In the genomic region with DNA sequence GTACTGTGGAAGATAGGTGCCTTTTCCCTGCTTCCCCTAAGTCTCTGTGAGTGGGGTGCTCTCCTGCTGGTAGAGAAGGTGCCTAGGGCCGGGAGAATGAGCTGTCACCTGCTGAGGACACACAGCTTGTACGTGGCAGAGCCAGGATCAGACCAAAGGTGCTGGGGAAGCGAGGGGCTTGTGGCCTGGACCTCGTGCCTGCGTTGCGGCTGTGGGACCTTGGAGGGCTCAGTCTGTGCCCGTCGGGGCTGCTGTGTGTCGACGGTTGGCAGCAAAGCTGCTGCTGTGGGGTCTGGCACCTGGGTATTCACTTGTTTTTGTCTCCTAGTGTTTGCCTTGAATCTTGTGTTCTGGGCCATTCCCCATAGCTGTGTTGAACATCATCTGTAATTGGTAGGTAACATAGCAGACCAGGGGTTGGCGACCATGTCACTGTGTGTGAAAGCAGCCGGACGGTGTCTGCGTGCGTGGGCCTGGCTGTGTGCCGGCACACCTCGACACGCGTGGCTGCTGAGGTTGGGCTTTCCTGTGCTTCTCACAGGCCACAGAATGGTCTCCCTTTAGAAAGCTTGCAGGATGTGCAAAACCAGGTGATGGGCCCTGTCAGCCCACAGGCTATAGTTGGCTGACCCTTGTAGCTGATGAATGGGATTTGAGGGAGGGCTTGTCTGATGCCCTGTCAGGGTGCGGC, we compare ENCODE assay signal across 29 cellular contexts. TPM values are rescaled to one million over a fixed set of nuclear protein-coding genes. Genes with fewer than 3 reads are reported as not detected.
A peak's percentile ranks its signal among the peaks of the same experiment; 100 is the strongest.
DNase-seq lines count a peak whose midpoint lies in the region; ATAC-seq, FAIRE-seq and TF ChIP-seq lines count a peak whose summit lies in the region.
"Had no signal": no experiment of that assay in that cellular context is flagged by ENCODE, and none has a peak within 500 bp of the region (broad histone marks: within the 10 kb centered on the region; RNA-seq: fewer than 3 reads in every experiment).

No MANE protein-coding gene starts in this region.

- H3K9me3 Mint-ChIP-seq in IgD-negative memory B cell, result no peaks in the 10 kb centered on the region
- H3K9me3 Mint-ChIP-seq in effector memory CD8-positive, alpha-beta T cell, result no peaks in the 10 kb centered on the region
- H3K9me3 Mint-ChIP-seq in stimulated activated effector memory CD8-positive, alpha-beta T cell treated with anti-CD3 and anti-CD28 coated beads, Interleukin-12 subunit alpha, Interleukin-12 subunit beta, amount 100 ng/mL, for 72 hours, result no peaks in the 10 kb centered on the region
- H3K9me3 Mint-ChIP-seq: CD8-positive, alpha-beta T cell had no signal

- TF ChIP-seq EP300 in HepG2 (IDR thresholded peaks at IDR 0.05; ENCODE audit: low read depth in 2 of 2, low read length in 2 of 2) (no peak), HepG2 (CRISPR knock-in tag; IDR thresholded peaks at IDR 0.05; ENCODE audit: borderline replicate concordance) (no peak)

- no peak overlapping the region for H3K4me3 ChIP-seq in HepG2 (replicated peaks in 1 of 3; ENCODE audit: insufficient read depth in 1 of 3, low read depth in 2 of 3, low read length in 3 of 3)
- no peak overlapping the region for H3K4me3 ChIP-seq in right lobe of liver
- H3K4me3 ChIP-seq: A549, PC-9 had no signal

- CTCF ChIA-PET in HepG2 (lab: Yijun Ruan, JAX; ENCODE audit: low intra/inter-chr PET ratio, low total read pairs), result no interaction called here

- TF ChIP-seq CTCF in HepG2 (CRISPR knock-in tag; IDR thresholded peaks at IDR 0.05), result no peak
- no peak for TF ChIP-seq CTCF in right lobe of liver (IDR thresholded peaks at IDR 0.05)

- peaks cover 2% of the 10 kb centered on the region for H3K36me3 Mint-ChIP-seq in IgD-negative memory B cell
- H3K36me3 Mint-ChIP-seq in effector memory CD8-positive, alpha-beta T cell (ENCODE audit: insufficient read depth), result peaks cover 88% of the 10 kb centered on the region
- peaks cover 100% of the 10 kb centered on the region for H3K36me3 Mint-ChIP-seq in stimulated activated effector memory CD8-positive, alpha-beta T cell treated with anti-CD3 and anti-CD28 coated beads, Interleukin-12 subunit alpha, Interleukin-12 subunit beta, amount 100 ng/mL, for 72 hours

- H3K4me2 ChIP-seq in HepG2 (ENCODE audit: low read depth, low read length), result no peak overlapping the region
- H3K4me2 ChIP-seq: A549, KMS-11, PC-9 had no signal

- H3K36me3 ChIP-seq in HepG2 (replicated peaks in 1 of 2; ENCODE audit: control insufficient read depth in 1 of 2, insufficient read depth in 2 of 2, low read length in 2 of 2), result peaks cover 57 to 90% of the 10 kb centered on the region in 2 experiments
- peaks cover 5 to 82% (median 32%) of the 10 kb centered on the region in 4 donors for H3K36me3 ChIP-seq in right lobe of liver

- no peak overlapping the region for H3K27ac ChIP-seq in HepG2 (ENCODE audit: extremely low read length, insufficient read depth, low read length)
- H3K27ac ChIP-seq in right lobe of liver, result no peak overlapping the region
- H3K27ac ChIP-seq: A549, KMS-11, PC-9, RWPE1 had no signal

- FAIRE-seq in HepG2 (lab: Jason Lieb, UNC), result no peak
- no peak for FAIRE-seq in GM12892 (lab: Jason Lieb, UNC)
- FAIRE-seq: A549, GM18507, H54, HTR-8/SVneo had no signal

- ATAC-seq in HepG2, result no peak
- no peak for ATAC-seq in right lobe of liver
- no peak for ATAC-seq in effector memory CD8-positive, alpha-beta T cell (replicated peaks)
- no peak for ATAC-seq in stimulated activated effector memory CD8-positive, alpha-beta T cell treated with anti-CD3 and anti-CD28 coated beads, Interleukin-12 subunit alpha, Interleukin-12 subunit beta, amount 100 ng/mL, for 72 hours
- no peak for ATAC-seq in GM19455 (IDR thresholded peaks at IDR 0.05; ENCODE audit: unreplicated experiment)
- ATAC-seq: A549; CD8-positive, alpha-beta T cell had no signal

- no peaks in the 10 kb centered on the region for H3K27me3 Mint-ChIP-seq in IgD-negative memory B cell
- no peaks in the 10 kb centered on the region for H3K27me3 Mint-ChIP-seq in effector memory CD8-positive, alpha-beta T cell

- TF ChIP-seq RAD21 in HepG2 (CRISPR knock-in tag; IDR thresholded peaks at IDR 0.05), result no peak

- peaks cover 54% of the 10 kb centered on the region for H3K79me2 ChIP-seq in HepG2 (ENCODE audit: insufficient read depth, low read length)

- in situ Hi-C loops in HepG2 (cut with HindIII; ENCODE audit: extremely low pct_ligation_motif_present, low pct_unique_long_range_greater_than_20kb), result no loop called here

- peaks cover 18% of the 10 kb centered on the region for H3K4me1 ChIP-seq in HepG2 (ENCODE audit: insufficient read depth, low read length)
- no peaks in the 10 kb centered on the region for H3K4me1 ChIP-seq in right lobe of liver

- H3K4me3 Mint-ChIP-seq in IgD-negative memory B cell, result no peak overlapping the region
- H3K4me3 Mint-ChIP-seq in effector memory CD8-positive, alpha-beta T cell, result peak overlapping the region in 1 of 2 donors; percentile 37
- H3K4me3 Mint-ChIP-seq in stimulated activated effector memory CD8-positive, alpha-beta T cell treated with anti-CD3 and anti-CD28 coated beads, Interleukin-12 subunit alpha, Interleukin-12 subunit beta, amount 100 ng/mL, for 72 hours, result no peak overlapping the region
- H3K4me3 Mint-ChIP-seq: CD8-positive, alpha-beta T cell had no signal

- no peak overlapping the region for H2AFZ ChIP-seq in HepG2 (ENCODE audit: low read length)
- H2AFZ ChIP-seq: PC-9 had no signal

- H3K27ac Mint-ChIP-seq in IgD-negative memory B cell, result peak overlapping the region in 2 of 3 donors; percentile 23 to 37
- H3K27ac Mint-ChIP-seq in effector memory CD8-positive, alpha-beta T cell, result peak overlapping the region; percentile 38 to 66
- H3K27ac Mint-ChIP-seq in stimulated activated effector memory CD8-positive, alpha-beta T cell treated with anti-CD3 and anti-CD28 coated beads, Interleukin-12 subunit alpha, Interleukin-12 subunit beta, amount 100 ng/mL, for 72 hours, result peak overlapping the region; percentile 78
- H3K27ac Mint-ChIP-seq: CD8-positive, alpha-beta T cell had no signal

- peaks cover 7 to 15% (median 11%) of the 10 kb centered on the region in 3 donors for H3K4me1 Mint-ChIP-seq in IgD-negative memory B cell
- peaks cover 29 to 42% of the 10 kb centered on the region in 2 donors for H3K4me1 Mint-ChIP-seq in effector memory CD8-positive, alpha-beta T cell (ENCODE audit: low read depth in 2 of 2)
- H3K4me1 Mint-ChIP-seq in stimulated activated effector memory CD8-positive, alpha-beta T cell treated with anti-CD3 and anti-CD28 coated beads, Interleukin-12 subunit alpha, Interleukin-12 subunit beta, amount 100 ng/mL, for 72 hours, result peaks cover 53% of the 10 kb centered on the region

- POLR2A ChIA-PET in HepG2 (lab: Yijun Ruan, JAX), result no interaction called here

- intact Hi-C loops in HepG2 (cut with micrococcal nuclease; ENCODE audit: unreplicated experiment) (no loop called here), right lobe of liver (cut with DNase I) (no loop called here)

- H3K9ac ChIP-seq in HepG2 (ENCODE audit: insufficient read depth, low read depth, low read length), result no peak overlapping the region
- H3K9ac ChIP-seq: KMS-11 had no signal

- no peaks in the 10 kb centered on the region for H3K9me3 ChIP-seq in HepG2 (ENCODE audit: low read length)
- no peaks in the 10 kb centered on the region for H3K9me3 ChIP-seq in right lobe of liver
- H3K9me3 ChIP-seq: A549, Caco-2 had no signal

- H3K27me3 ChIP-seq in HepG2 (ENCODE audit: control insufficient read depth in 1 of 2, insufficient read depth in 2 of 2, low read length in 2 of 2) (no peaks in the 10 kb centered on the region), right lobe of liver (no peaks in the 10 kb centered on the region)

- DNase-seq in HepG2 (ENCODE audit: low spot score), result no peak
- DNase-seq in right lobe of liver, result no peak
- no peak for DNase-seq in effector memory CD8-positive, alpha-beta T cell
- no peak for DNase-seq in stimulated activated effector memory CD8-positive, alpha-beta T cell treated with anti-CD3 and anti-CD28 coated beads, Interleukin-12 subunit alpha, Interleukin-12 subunit beta, amount 100 ng/mL, for 72 hours (ENCODE audit: low spot score in 2 of 2)
- DNase-seq in GM12892 (ENCODE audit: insufficient read length), result no peak
- DNase-seq: AML-193; C1 segment of cervical spinal cord; Caco-2; CD8-positive, alpha-beta T cell; DMS 273 treated with DMSO at 0.1 percent for 48 hours; DMS79; EL; GDM1; MM.1S; NCI-H2029; NCI-H446 treated with DMSO at 0.1 percent for 48 hours; NCI-H526; NCI-H82; NK-92 treated with Interleukin-12 subunit alpha and Interleukin-12 subunit beta, amount 100 ng/mL, for 24 hours; PC-9; SHP77 had no signal

- peaks cover 44% of the 10 kb centered on the region for H4K20me1 ChIP-seq in HepG2 (ENCODE audit: insufficient read depth, low read length)

- TF ChIP-seq POLR2A in HepG2 (IDR thresholded peaks at IDR 0.05; ENCODE audit: insufficient read depth in 1 of 2, low read depth in 2 of 2, low read length in 2 of 2) (no peak), right lobe of liver (IDR thresholded peaks at IDR 0.05) (no peak), GM12892 (IDR thresholded peaks at IDR 0.05; ENCODE audit: low read depth, low read length) (no peak; the same call in 1 of the 2 replicates)

- BruUV-seq in HepG2 (replicated peaks; lab: Mats Ljungman, UMichigan), result no TSS peak

- 98% methylated on average over 14 of the region's 20 CpGs for WGBS in HepG2 (ENCODE audit: low lambda C conversion rate)
- WGBS in right lobe of liver (ENCODE audit: insufficient coverage, low coverage, low lambda C conversion rate, missing lambda C conversion rate), result no CpG with 5 or more reads among the region's 20 CpGs

RNA-seq across cellular contexts. Expression of gene U2AF2, which starts 9.2 kb away (rescaled TPM):
- 124 and 127 TPM in 2 replicates for total RNA-seq in HepG2 (2016; rRNA removed; fragmentation: Illumina TruSeq; extraction: Trizol)
- 22.0 and 23.9 TPM in 2 replicates for total RNA-seq in HepG2 (2016; cell fraction: cytosol; rRNA removed; fragmentation: Illumina TruSeq; extraction: Trizol; ENCODE audit: low read depth)
- total RNA-seq in HepG2 (2016; cell fraction: insoluble cytoplasmic fraction; rRNA removed; fragmentation: Illumina TruSeq; extraction: Trizol), result 117 and 129 TPM in 2 replicates
- 34.1 and 39.9 TPM in 2 replicates for total RNA-seq in HepG2 (2016; cell fraction: membrane; rRNA removed; fragmentation: Illumina TruSeq; extraction: Trizol)
- 67.4 and 78.0 TPM in 2 replicates for total RNA-seq in HepG2 (2016; cell fraction: nucleus; rRNA removed; fragmentation: Illumina TruSeq; extraction: Trizol)
- polyA plus RNA-seq in HepG2 (2011; rRNA removed), result 84.3 and 116 TPM in 2 replicates
- polyA plus RNA-seq in HepG2 (2011; cell fraction: cytosol; rRNA removed), result 64.9 and 87.3 TPM in 2 replicates
- 388 and 484 TPM in 2 replicates for polyA plus RNA-seq in HepG2 (2011; cell fraction: nucleus; rRNA removed)
- polyA plus RNA-seq in HepG2 (2012), result 86.8 and 111 TPM in 2 replicates
- 10.3 TPM in 2 replicates for polyA plus RNA-seq in HepG2 (2016; cell fraction: cytosol; fragmentation: Illumina TruSeq; extraction: Trizol; ENCODE audit: low read depth)
- polyA plus RNA-seq in HepG2 (2016; cell fraction: insoluble cytoplasmic fraction; fragmentation: Illumina TruSeq; extraction: Trizol; ENCODE audit: low read depth), result 146 and 162 TPM in 2 replicates
- 21.2 and 21.5 TPM in 2 replicates for polyA plus RNA-seq in HepG2 (2016; cell fraction: membrane; fragmentation: Illumina TruSeq; extraction: Trizol; ENCODE audit: low read depth)
- polyA plus RNA-seq in HepG2 (2016; cell fraction: nucleus; fragmentation: Illumina TruSeq; extraction: Trizol; ENCODE audit: insufficient read depth, low read depth), result 178 and 182 TPM in 2 replicates
- polyA minus RNA-seq in HepG2 (2011; rRNA and poly(A)+ RNA removed; ENCODE audit: low replicate concordance), result 124 and 144 TPM in 2 replicates
- 41.7 and 55.9 TPM in 2 replicates for polyA minus RNA-seq in HepG2 (2011; cell fraction: cytosol; rRNA and poly(A)+ RNA removed)
- polyA minus RNA-seq in HepG2 (2011; cell fraction: nucleus; rRNA and poly(A)+ RNA removed), result 60.4 and 76.0 TPM in 2 replicates
- total RNA-seq in right lobe of liver, result 10 to 100 TPM; 55.1 to 75.6 (median 63.5) TPM
- 14.2 TPM for polyA plus RNA-seq in IgD-negative memory B cell
- 137 TPM for polyA plus RNA-seq in GM12892 (2012; ENCODE audit: missing spikeins)

RNA-seq across cellular contexts. Expression of gene EPN1, which starts 11.0 kb away (rescaled TPM):
- total RNA-seq in HepG2 (2016; rRNA removed; fragmentation: Illumina TruSeq; extraction: Trizol), result 28.9 and 32.6 TPM in 2 replicates
- total RNA-seq in HepG2 (2016; cell fraction: cytosol; rRNA removed; fragmentation: Illumina TruSeq; extraction: Trizol; ENCODE audit: low read depth), result 52.8 and 53.7 TPM in 2 replicates
- 25.9 and 29.9 TPM in 2 replicates for total RNA-seq in HepG2 (2016; cell fraction: insoluble cytoplasmic fraction; rRNA removed; fragmentation: Illumina TruSeq; extraction: Trizol)
- total RNA-seq in HepG2 (2016; cell fraction: membrane; rRNA removed; fragmentation: Illumina TruSeq; extraction: Trizol), result 128 and 129 TPM in 2 replicates
- 16.4 and 20.8 TPM in 2 replicates for total RNA-seq in HepG2 (2016; cell fraction: nucleus; rRNA removed; fragmentation: Illumina TruSeq; extraction: Trizol)
- polyA plus RNA-seq in HepG2 (2011; rRNA removed), result 31.7 and 43.7 TPM in 2 replicates
- 46.0 and 71.9 TPM in 2 replicates for polyA plus RNA-seq in HepG2 (2011; cell fraction: cytosol; rRNA removed)
- polyA plus RNA-seq in HepG2 (2011; cell fraction: nucleus; rRNA removed), result 59.6 and 61.3 TPM in 2 replicates
- 69.9 and 79.8 TPM in 2 replicates for polyA plus RNA-seq in HepG2 (2012)
- 193 and 205 TPM in 2 replicates for polyA plus RNA-seq in HepG2 (2016; cell fraction: cytosol; fragmentation: Illumina TruSeq; extraction: Trizol; ENCODE audit: low read depth)
- 64.3 and 84.2 TPM in 2 replicates for polyA plus RNA-seq in HepG2 (2016; cell fraction: insoluble cytoplasmic fraction; fragmentation: Illumina TruSeq; extraction: Trizol; ENCODE audit: low read depth)
- polyA plus RNA-seq in HepG2 (2016; cell fraction: membrane; fragmentation: Illumina TruSeq; extraction: Trizol; ENCODE audit: low read depth), result 245 and 288 TPM in 2 replicates
- 57.0 and 57.7 TPM in 2 replicates for polyA plus RNA-seq in HepG2 (2016; cell fraction: nucleus; fragmentation: Illumina TruSeq; extraction: Trizol; ENCODE audit: insufficient read depth, low read depth)
- polyA minus RNA-seq in HepG2 (2011; rRNA and poly(A)+ RNA removed; ENCODE audit: low replicate concordance), result 37.6 and 70.9 TPM in 2 replicates
- polyA minus RNA-seq in HepG2 (2011; cell fraction: cytosol; rRNA and poly(A)+ RNA removed), result 66.7 and 69.6 TPM in 2 replicates
- 14.3 and 14.4 TPM in 2 replicates for polyA minus RNA-seq in HepG2 (2011; cell fraction: nucleus; rRNA and poly(A)+ RNA removed)
- total RNA-seq in right lobe of liver, result 100 to 1,000 TPM in 5 of 6 experiments, 10 to 100 TPM in 1; 88.9 to 162 (median 107) TPM
- 29.9 TPM for polyA plus RNA-seq in IgD-negative memory B cell
- 5.9 TPM for polyA plus RNA-seq in GM12892 (2012; ENCODE audit: missing spikeins)

RNA-seq across cellular contexts. Expression of gene CCDC106, which starts 16.0 kb away (rescaled TPM):
- total RNA-seq in HepG2 (2016; rRNA removed; fragmentation: Illumina TruSeq; extraction: Trizol), result 7.0 and 8.8 TPM in 2 replicates
- 10.8 and 12.3 TPM in 2 replicates for total RNA-seq in HepG2 (2016; cell fraction: cytosol; rRNA removed; fragmentation: Illumina TruSeq; extraction: Trizol; ENCODE audit: low read depth)
- 4.5 and 9.6 TPM in 2 replicates for total RNA-seq in HepG2 (2016; cell fraction: insoluble cytoplasmic fraction; rRNA removed; fragmentation: Illumina TruSeq; extraction: Trizol)
- 15.2 and 19.5 TPM in 2 replicates for total RNA-seq in HepG2 (2016; cell fraction: membrane; rRNA removed; fragmentation: Illumina TruSeq; extraction: Trizol)
- 4.3 and 4.4 TPM in 2 replicates for total RNA-seq in HepG2 (2016; cell fraction: nucleus; rRNA removed; fragmentation: Illumina TruSeq; extraction: Trizol)
- 4.7 and 6.2 TPM in 2 replicates for polyA plus RNA-seq in HepG2 (2011; rRNA removed)
- polyA plus RNA-seq in HepG2 (2011; cell fraction: cytosol; rRNA removed), result 3.2 and 6.1 TPM in 2 replicates
- 12.9 and 13.3 TPM in 2 replicates for polyA plus RNA-seq in HepG2 (2011; cell fraction: nucleus; rRNA removed)
- polyA plus RNA-seq in HepG2 (2012), result 4.6 and 4.9 TPM in 2 replicates
- polyA plus RNA-seq in HepG2 (2016; cell fraction: cytosol; fragmentation: Illumina TruSeq; extraction: Trizol; ENCODE audit: low read depth), result 17.8 and 22.3 TPM in 2 replicates
- 10.6 and 16.4 TPM in 2 replicates for polyA plus RNA-seq in HepG2 (2016; cell fraction: insoluble cytoplasmic fraction; fragmentation: Illumina TruSeq; extraction: Trizol; ENCODE audit: low read depth)
- polyA plus RNA-seq in HepG2 (2016; cell fraction: membrane; fragmentation: Illumina TruSeq; extraction: Trizol; ENCODE audit: low read depth), result 23.8 and 25.2 TPM in 2 replicates
- 20.2 and 22.7 TPM in 2 replicates for polyA plus RNA-seq in HepG2 (2016; cell fraction: nucleus; fragmentation: Illumina TruSeq; extraction: Trizol; ENCODE audit: insufficient read depth, low read depth)
- 4.4 and 6.2 TPM in 2 replicates for polyA minus RNA-seq in HepG2 (2011; rRNA and poly(A)+ RNA removed; ENCODE audit: low replicate concordance)
- 1.8 and 3.4 TPM in 2 replicates for polyA minus RNA-seq in HepG2 (2011; cell fraction: cytosol; rRNA and poly(A)+ RNA removed)
- 2.2 and 3.9 TPM in 2 replicates for polyA minus RNA-seq in HepG2 (2011; cell fraction: nucleus; rRNA and poly(A)+ RNA removed)
- 10 to 100 TPM in 3 of 6 experiments, 1 to 10 TPM in 3; 6.1 to 19.7 (median 9.8) TPM for total RNA-seq in right lobe of liver
- polyA plus RNA-seq in IgD-negative memory B cell, result 16.0 TPM
- polyA plus RNA-seq in GM12892 (2012; ENCODE audit: missing spikeins), result 20.1 TPM

RNA-seq across cellular contexts. Expression of gene ZNF581, which starts 20.5 kb away (rescaled TPM):
- 18.4 and 19.6 TPM in 2 replicates for total RNA-seq in HepG2 (2016; rRNA removed; fragmentation: Illumina TruSeq; extraction: Trizol)
- 34.0 and 35.7 TPM in 2 replicates for total RNA-seq in HepG2 (2016; cell fraction: cytosol; rRNA removed; fragmentation: Illumina TruSeq; extraction: Trizol; ENCODE audit: low read depth)
- 17.7 and 20.9 TPM in 2 replicates for total RNA-seq in HepG2 (2016; cell fraction: insoluble cytoplasmic fraction; rRNA removed; fragmentation: Illumina TruSeq; extraction: Trizol)
- total RNA-seq in HepG2 (2016; cell fraction: membrane; rRNA removed; fragmentation: Illumina TruSeq; extraction: Trizol), result 38.4 and 42.1 TPM in 2 replicates
- 10.8 and 12.4 TPM in 2 replicates for total RNA-seq in HepG2 (2016; cell fraction: nucleus; rRNA removed; fragmentation: Illumina TruSeq; extraction: Trizol)
- 49.5 and 52.6 TPM in 2 replicates for polyA plus RNA-seq in HepG2 (2011; rRNA removed)
- 38.8 and 63.7 TPM in 2 replicates for polyA plus RNA-seq in HepG2 (2011; cell fraction: cytosol; rRNA removed)
- 31.7 and 33.0 TPM in 2 replicates for polyA plus RNA-seq in HepG2 (2011; cell fraction: nucleus; rRNA removed)
- polyA plus RNA-seq in HepG2 (2012), result 36.3 and 55.4 TPM in 2 replicates
- 26.5 and 29.6 TPM in 2 replicates for polyA plus RNA-seq in HepG2 (2016; cell fraction: cytosol; fragmentation: Illumina TruSeq; extraction: Trizol; ENCODE audit: low read depth)
- polyA plus RNA-seq in HepG2 (2016; cell fraction: insoluble cytoplasmic fraction; fragmentation: Illumina TruSeq; extraction: Trizol; ENCODE audit: low read depth), result 17.0 and 19.4 TPM in 2 replicates
- polyA plus RNA-seq in HepG2 (2016; cell fraction: membrane; fragmentation: Illumina TruSeq; extraction: Trizol; ENCODE audit: low read depth), result 31.3 and 37.7 TPM in 2 replicates
- 21.8 and 23.7 TPM in 2 replicates for polyA plus RNA-seq in HepG2 (2016; cell fraction: nucleus; fragmentation: Illumina TruSeq; extraction: Trizol; ENCODE audit: insufficient read depth, low read depth)
- polyA minus RNA-seq in HepG2 (2011; rRNA and poly(A)+ RNA removed; ENCODE audit: low replicate concordance), result 18.8 and 71.6 TPM in 2 replicates
- polyA minus RNA-seq in HepG2 (2011; cell fraction: cytosol; rRNA and poly(A)+ RNA removed), result 32.7 and 49.8 TPM in 2 replicates
- polyA minus RNA-seq in HepG2 (2011; cell fraction: nucleus; rRNA and poly(A)+ RNA removed), result 8.4 and 9.6 TPM in 2 replicates
- 1 to 10 TPM; 2.7 to 7.3 (median 5.1) TPM for total RNA-seq in right lobe of liver
- polyA plus RNA-seq in IgD-negative memory B cell, result 79.3 TPM
- polyA plus RNA-seq in GM12892 (2012; ENCODE audit: missing spikeins), result 27.0 TPM

RNA-seq across cellular contexts. Expression of gene ZNF580, which starts 23.2 kb away (rescaled TPM):
- total RNA-seq in HepG2 (2016; rRNA removed; fragmentation: Illumina TruSeq; extraction: Trizol) (3.0 and 4.4 TPM in 2 replicates), right lobe of liver (10 to 100 TPM in 1 of 6 experiments, 1 to 10 TPM in 5; 5.4 to 11.6 (median 6.5) TPM)
- 4.9 and 7.2 TPM in 2 replicates for total RNA-seq in HepG2 (2016; cell fraction: cytosol; rRNA removed; fragmentation: Illumina TruSeq; extraction: Trizol; ENCODE audit: low read depth)
- total RNA-seq in HepG2 (2016; cell fraction: insoluble cytoplasmic fraction; rRNA removed; fragmentation: Illumina TruSeq; extraction: Trizol), result 1.4 and 3.8 TPM in 2 replicates
- 6.2 and 8.6 TPM in 2 replicates for total RNA-seq in HepG2 (2016; cell fraction: membrane; rRNA removed; fragmentation: Illumina TruSeq; extraction: Trizol)
- total RNA-seq in HepG2 (2016; cell fraction: nucleus; rRNA removed; fragmentation: Illumina TruSeq; extraction: Trizol), result 3.4 and 4.3 TPM in 2 replicates
- polyA plus RNA-seq in HepG2 (2011; rRNA removed) (6.0 and 7.0 TPM in 2 replicates), IgD-negative memory B cell (38.4 TPM)
- polyA plus RNA-seq in HepG2 (2011; cell fraction: cytosol; rRNA removed), result 4.7 and 7.3 TPM in 2 replicates
- polyA plus RNA-seq in HepG2 (2011; cell fraction: nucleus; rRNA removed), result 27.6 and 35.1 TPM in 2 replicates
- polyA plus RNA-seq in HepG2 (2012), result 18.9 and 26.2 TPM in 2 replicates
- 32.0 and 36.6 TPM in 2 replicates for polyA plus RNA-seq in HepG2 (2016; cell fraction: cytosol; fragmentation: Illumina TruSeq; extraction: Trizol; ENCODE audit: low read depth)
- polyA plus RNA-seq in HepG2 (2016; cell fraction: insoluble cytoplasmic fraction; fragmentation: Illumina TruSeq; extraction: Trizol; ENCODE audit: low read depth), result 11.3 and 16.8 TPM in 2 replicates
- 30.4 and 35.3 TPM in 2 replicates for polyA plus RNA-seq in HepG2 (2016; cell fraction: membrane; fragmentation: Illumina TruSeq; extraction: Trizol; ENCODE audit: low read depth)
- polyA plus RNA-seq in HepG2 (2016; cell fraction: nucleus; fragmentation: Illumina TruSeq; extraction: Trizol; ENCODE audit: insufficient read depth, low read depth), result 20.0 and 25.7 TPM in 2 replicates
- polyA minus RNA-seq in HepG2 (2011; rRNA and poly(A)+ RNA removed; ENCODE audit: low replicate concordance), result 7.9 and 9.8 TPM in 2 replicates
- polyA minus RNA-seq in HepG2 (2011; cell fraction: cytosol; rRNA and poly(A)+ RNA removed), result 8.1 and 9.1 TPM in 2 replicates
- polyA minus RNA-seq in HepG2 (2011; cell fraction: nucleus; rRNA and poly(A)+ RNA removed), result 7.1 and 8.8 TPM in 2 replicates
- polyA plus RNA-seq in GM12892 (2012; ENCODE audit: missing spikeins), result 14.4 TPM
